8 cellular contexts compared by ENCODE assay signal in the genomic region with DNA sequence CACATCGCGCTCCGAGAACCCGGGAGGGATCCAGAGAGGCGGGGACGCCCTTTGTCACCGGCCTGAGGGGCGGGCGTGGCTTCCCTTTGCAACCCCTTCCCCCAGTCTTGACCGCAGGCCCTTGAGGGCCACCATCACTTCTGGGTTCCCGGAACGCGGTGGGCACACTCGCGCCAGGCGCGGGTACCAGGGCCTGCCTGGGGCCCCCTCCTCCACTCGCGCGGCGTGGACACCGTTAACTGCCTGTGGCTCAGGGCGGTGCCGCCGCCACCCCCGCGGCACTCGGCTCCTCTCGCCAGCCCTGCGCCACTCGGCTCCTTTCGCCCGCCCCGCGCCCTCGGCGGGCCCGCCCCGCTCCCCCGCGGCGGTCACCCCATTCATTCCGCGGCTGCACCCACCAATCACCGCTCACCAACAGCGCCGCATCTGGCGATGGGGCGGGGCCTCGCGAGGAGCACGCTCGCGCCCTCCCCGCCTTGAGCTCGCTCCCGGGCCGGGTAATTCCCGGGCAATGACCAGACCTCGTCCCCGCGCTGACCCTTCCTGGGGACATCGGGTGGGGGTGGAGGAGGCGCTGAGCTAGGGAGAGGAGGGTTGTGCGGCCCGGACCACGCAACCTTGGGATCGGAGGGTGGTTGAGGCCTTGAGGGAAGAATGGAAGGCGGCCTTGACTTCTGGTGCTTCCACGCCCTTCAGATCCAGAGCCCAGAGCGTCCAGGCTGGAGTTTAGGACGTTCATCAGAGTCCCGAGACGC. TPM values are rescaled to one million over a fixed set of nuclear protein-coding genes. Genes with fewer than 3 reads are reported as not detected.
DNase-seq lines count a peak whose midpoint lies in the region; ATAC-seq and TF ChIP-seq lines count a peak whose summit lies in the region.

No MANE protein-coding gene starts in this region.

- H3K9me3 ChIP-seq in SU-DHL-6 (ENCODE audit: insufficient read depth, low read length), result no peaks in the 10 kb centered on the region
- H3K9me3 ChIP-seq in adipocyte (ENCODE audit: control insufficient read depth, low read length), result no peaks in the 10 kb centered on the region
- H3K9me3 ChIP-seq in cardiac muscle cell (ENCODE audit: low read depth), result no peaks in the 10 kb centered on the region
- H3K9me3 ChIP-seq in parathyroid adenoma (ENCODE audit: control insufficient read depth, low read length), result no peaks in the 10 kb centered on the region
- no peaks in the 10 kb centered on the region for H3K9me3 ChIP-seq in tibial artery

- H3K79me2 ChIP-seq in SU-DHL-6 (ENCODE audit: insufficient read depth, low read length) (no peaks in the 10 kb centered on the region), parathyroid adenoma (no peaks in the 10 kb centered on the region)

- H3K9ac ChIP-seq in SU-DHL-6 (ENCODE audit: low read length), result peak overlapping the region; percentile 83
- H3K9ac ChIP-seq in adipocyte (ENCODE audit: low read length), result peak overlapping the region; percentile 89
- H3K9ac ChIP-seq in parathyroid adenoma, result peak overlapping the region; percentile 8

- H4K20me1 ChIP-seq in SU-DHL-6 (ENCODE audit: low read depth, low read length), result no peaks in the 10 kb centered on the region

- H3K4me1 ChIP-seq in adipocyte (ENCODE audit: control insufficient read depth, insufficient read depth, low read length), result peaks cover 22% of the 10 kb centered on the region
- H3K4me1 ChIP-seq in cardiac muscle cell (ENCODE audit: low read depth), result peaks cover 18% of the 10 kb centered on the region
- peaks cover 3% of the 10 kb centered on the region for H3K4me1 ChIP-seq in parathyroid adenoma
- H3K4me1 ChIP-seq in tibial artery, result peaks cover 0 to 11% (median 4%) of the 10 kb centered on the region in 4 donors

- H3F3A ChIP-seq in SU-DHL-6 (ENCODE audit: insufficient read depth), result peaks cover 33% of the 10 kb centered on the region

- intact Hi-C loops in tibial artery (cut with DNase I; ENCODE audit: low total_unique reads), result no loop called here

- H3K36me3 ChIP-seq in SU-DHL-6 (ENCODE audit: low read length), result no peaks in the 10 kb centered on the region
- no peaks in the 10 kb centered on the region for H3K36me3 ChIP-seq in adipocyte (ENCODE audit: control insufficient read depth, insufficient read depth, low read length, severe bottlenecking)
- no peaks in the 10 kb centered on the region for H3K36me3 ChIP-seq in cardiac muscle cell
- no peaks in the 10 kb centered on the region for H3K36me3 ChIP-seq in parathyroid adenoma (ENCODE audit: control insufficient read depth, insufficient read depth, low read length)
- no peaks in the 10 kb centered on the region for H3K36me3 ChIP-seq in tibial artery

- H3K27me3 ChIP-seq in SU-DHL-6 (ENCODE audit: low read length) (no peaks in the 10 kb centered on the region), adipocyte (replicated peaks; ENCODE audit: control insufficient read depth, insufficient read depth, low read length) (no peaks in the 10 kb centered on the region), cardiac muscle cell (no peaks in the 10 kb centered on the region), parathyroid adenoma (ENCODE audit: control insufficient read depth, insufficient read depth, low read length) (no peaks in the 10 kb centered on the region), tibial artery (no peaks in the 10 kb centered on the region)

- TF ChIP-seq CTCF in GM12864 (IDR thresholded peaks at IDR 0.05; ENCODE audit: low read depth, low read length, missing control alignments) (no peak), SU-DHL-6 (IDR thresholded peaks at IDR 0.05; ENCODE audit: insufficient read depth, low read length, poor library complexity, severe bottlenecking) (no peak), cardiac muscle cell (IDR thresholded peaks at IDR 0.05; ENCODE audit: low read depth, low read length) (no peak), parathyroid adenoma (IDR thresholded peaks at IDR 0.05) (no peak), tibial artery (IDR thresholded peaks at IDR 0.05) (no peak)

- no peaks in the 10 kb centered on the region for H3K9me2 ChIP-seq in SU-DHL-6 (replicated peaks; ENCODE audit: insufficient read depth, low read length)

- H3K4me3 ChIP-seq in GM12864 (ENCODE audit: low read depth, low read length) (peak overlapping the region; percentile 75), SU-DHL-6 (ENCODE audit: insufficient read depth, low read length, poor library complexity, severe bottlenecking) (peak overlapping the region; percentile 75), adipocyte (ENCODE audit: low read length) (peak overlapping the region; percentile 80), cardiac muscle cell (peak overlapping the region; percentile 32), parathyroid adenoma (ENCODE audit: low read depth, low read length) (peak overlapping the region; percentile 86), tibial artery (peak overlapping the region; percentile 61 to 82)

- peak overlapping the region; percentile 74 for H3K27ac ChIP-seq in SU-DHL-6 (ENCODE audit: low read depth, low read length)
- H3K27ac ChIP-seq in cardiac muscle cell, result peak overlapping the region; percentile 82
- H3K27ac ChIP-seq in parathyroid adenoma, result peak overlapping the region; percentile 82
- peak overlapping the region; percentile 92 to 97 for H3K27ac ChIP-seq in tibial artery

- DNase-seq in GM12864 (ENCODE audit: low read depth) (no peak), NCI-H128 (lab: John Stamatoyannopoulos, UW; ENCODE audit: unreplicated experiment) (peak; percentile 80), adipocyte (ENCODE audit: low read depth) (peak; percentile 99), cardiac muscle cell (ENCODE audit: low read depth in 1 of 2, low spot score in 1 of 2) (peak; percentile 96 to 99), tibial artery (peak; percentile 95 to 98)

- H2AFZ ChIP-seq in SU-DHL-6 (ENCODE audit: low read depth, low read length, severe bottlenecking) (peak overlapping the region; percentile 76), parathyroid adenoma (peak overlapping the region; percentile 96)

- H3K4me2 ChIP-seq in SU-DHL-6 (ENCODE audit: low read depth, low read length, poor library complexity, severe bottlenecking) (peak overlapping the region; percentile 87), parathyroid adenoma (ENCODE audit: low read length) (peak overlapping the region; percentile 88)

- ATAC-seq in HG02623 (IDR thresholded peaks at IDR 0.05; ENCODE audit: unreplicated experiment), result peak; percentile 96

RNA-seq across cellular contexts. Expression of a gene that starts 10.5 kb away (rescaled TPM):
- total RNA-seq in cardiac muscle cell, result 37.2 and 39.4 TPM in 2 replicates
- 50.1 and 54.1 TPM in 2 replicates for polyA plus RNA-seq in cardiac muscle cell

Comparison
In these comparisons a context has a peak if more than half of its experiments do, and no peak if none do; other contexts are left out.
1. H3K4me3 ChIP-seq: peak in every context shown above with its lines; median percentile 86 in parathyroid adenoma; 80 in adipocyte; 75 in GM12864; 75 in SU-DHL-6; 72 in tibial artery; 32 in cardiac muscle cell.
2. H3K9ac ChIP-seq: peak in every context shown above with its lines; median percentile 89 in adipocyte; 83 in SU-DHL-6; 8 in parathyroid adenoma.